1 cellular context compared by ENCODE assay signal in the genomic region with DNA sequence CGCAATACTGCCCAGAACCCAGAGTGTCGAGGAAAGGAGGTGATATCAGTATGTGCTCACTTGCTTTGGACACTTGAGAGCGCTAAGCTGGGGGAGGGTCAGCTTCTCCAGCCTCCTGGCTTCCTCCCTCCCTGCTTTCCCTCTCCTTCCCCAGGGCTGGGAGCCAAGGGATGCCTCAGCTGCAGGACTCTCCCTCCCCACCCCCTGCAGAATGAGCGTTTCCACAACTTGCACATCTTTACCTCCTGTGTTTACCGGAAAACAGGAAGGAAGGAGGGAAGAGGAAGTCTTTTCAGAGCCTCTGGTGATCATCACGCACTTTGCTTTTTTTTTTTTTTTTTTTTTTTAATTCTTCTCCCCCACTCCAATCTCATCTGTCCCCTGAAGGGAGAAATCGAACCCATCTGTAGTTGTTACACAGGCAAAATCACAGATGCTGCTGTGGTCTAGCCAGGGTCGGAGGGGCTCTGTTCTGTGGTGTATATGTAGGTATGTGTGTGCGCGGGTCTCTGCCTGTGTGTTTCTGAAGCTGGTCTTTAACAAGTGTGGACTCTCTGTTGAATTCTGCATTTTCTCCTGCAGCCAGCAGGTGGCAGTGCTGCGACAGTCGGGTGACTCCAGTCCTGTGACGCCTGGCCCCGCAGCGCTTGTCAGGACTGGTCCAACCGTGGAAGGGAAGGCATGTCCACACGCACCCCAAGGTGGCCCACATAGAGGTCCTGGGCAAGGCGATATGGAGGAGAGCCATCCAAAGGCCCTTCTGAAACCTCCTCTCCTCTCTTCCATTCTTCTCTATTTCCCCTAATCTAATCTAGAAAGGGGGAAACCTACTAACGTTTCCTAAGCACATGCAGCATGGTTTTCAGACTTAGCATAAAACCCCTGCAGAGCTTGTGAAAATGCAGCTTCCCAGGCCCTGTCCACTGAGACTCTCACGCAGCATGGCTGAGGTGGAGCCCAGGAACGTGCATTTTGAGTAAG.
A peak's percentile ranks its signal among the peaks of the same experiment; 100 is the strongest.
TF ChIP-seq lines count a peak whose summit lies in the region.

No MANE protein-coding gene starts in this region.

TF ChIP-seq in H1, 55 proteins besides CTCF, POLR2A, EP300 and RAD21:
- TF ChIP-seq TEAD4 (IDR thresholded peaks at IDR 0.05; ENCODE audit: low read depth, low read length), result peak; percentile 55; the same call in 1 of the 2 replicates
- TF ChIP-seq MAX (IDR thresholded peaks at IDR 0.05), result peak; percentile 16; the same call in 1 of the 2 replicates
- TF ChIP-seq KDM4A (IDR thresholded peaks at IDR 0.05; ENCODE audit: low read depth, low read length, severe bottlenecking), result peak; percentile 13
- peak; percentile 54 for TF ChIP-seq CREB1 (IDR thresholded peaks at IDR 0.05)
- TF ChIP-seq YY1 (IDR thresholded peaks at IDR 0.05; ENCODE audit: low read depth, low read length), result no peak
- peak; percentile 5; the same call in 1 of the 2 replicates for TF ChIP-seq BACH1 (IDR thresholded peaks at IDR 0.05; ENCODE audit: low read length)
- no peak for TF ChIP-seq BRCA1 (IDR thresholded peaks at IDR 0.05; ENCODE audit: low read depth, low read length)
